In genomic region chr9:93946338-93946712, GRCh38 we compare ENCODE assay signal across 13 cellular contexts. TPM values are rescaled to one million over a fixed set of nuclear protein-coding genes. Genes with fewer than 3 reads are reported as not detected.
A peak's percentile ranks its signal among the peaks of the same experiment; 100 is the strongest.
DNase-seq lines count a peak whose midpoint lies in the region; ATAC-seq and TF ChIP-seq lines count a peak whose summit lies in the region.
"Had no signal": no experiment of that assay in that cellular context is flagged by ENCODE, and none has a peak within 500 bp of the region (broad histone marks: within the 10 kb centered on the region; RNA-seq: fewer than 3 reads in every experiment).

No MANE protein-coding gene starts in this region.

- H3K14ac ChIP-seq in neuronal stem cell (ENCODE audit: low read length), result no peak overlapping the region

- H3K36me3 Mint-ChIP-seq in CD14-positive monocyte, result peaks cover 20 to 22% of the 10 kb centered on the region in 2 donors

- H3K4me1 Mint-ChIP-seq in CD14-positive monocyte, result peaks cover 63% of the 10 kb centered on the region

- no peak overlapping the region for H4K8ac ChIP-seq in neuronal stem cell (ENCODE audit: low read depth, low read length)

- no peak overlapping the region for H2BK120ac ChIP-seq in neuronal stem cell (ENCODE audit: low read depth, low read length)

- peaks cover 12 to 66% (median 47%) of the 10 kb centered on the region in 7 donors for H3K9me3 Mint-ChIP-seq in CD14-positive monocyte

- no peak overlapping the region for H3K27ac ChIP-seq in HEK293 (ENCODE audit: extremely low read depth, low read depth, low read length)
- H3K27ac ChIP-seq in colonic mucosa, result no peak overlapping the region
- H3K27ac ChIP-seq in neuronal stem cell (replicated peaks; ENCODE audit: low read length), result no peak overlapping the region
- H3K27ac ChIP-seq: left lung had no signal

- peak overlapping the region; percentile 46 for H3K23ac ChIP-seq in neuronal stem cell (ENCODE audit: low read depth, low read length, poor library complexity)

- no peak overlapping the region for H3K4ac ChIP-seq in neuronal stem cell (ENCODE audit: low read length)

- DNase-seq in CD14-positive monocyte (ENCODE audit: low spot score) (no peak), colonic mucosa (no peak), neuronal stem cell (ENCODE audit: low spot score) (no peak), NCI-H2171 (lab: John Stamatoyannopoulos, UW) (no peak)
- DNase-seq: left lung; MM.1S; NCI-H2227 treated with DMSO at 0.1 percent for 48 hours; stimulated activated CD4-positive, alpha-beta T cell treated with anti-CD3 and anti-CD28 coated beads, Interleukin-1b, Interleukin-23, amount 100 ng/mL, for 48 hours had no signal

- H3K9me3 ChIP-seq in HEK293 (ENCODE audit: control insufficient read depth, insufficient read depth, low read depth, low read length) (no peaks in the 10 kb centered on the region), colonic mucosa (no peaks in the 10 kb centered on the region), neuronal stem cell (replicated peaks in 1 of 2; ENCODE audit: control insufficient read depth in 2 of 2, insufficient read depth in 1 of 2, low read depth in 1 of 2, low read length in 2 of 2) (peaks cover 13 to 17% of the 10 kb centered on the region in 2 donors)
- H3K9me3 ChIP-seq: left lung had no signal

- POLR2A ChIA-PET in HEK293 (lab: Yijun Ruan, JAX), result interaction anchor here (0.6 kb wide), 1 partner anchor 783 kb away, joined by 4 read pairs; no protein-coding TSS in a partner anchor

- H3K4me2 ChIP-seq in neuronal stem cell (ENCODE audit: insufficient read depth, low read length, poor library complexity, severe bottlenecking), result peak overlapping the region; percentile 54

- no peak overlapping the region for H2BK12ac ChIP-seq in neuronal stem cell (ENCODE audit: low read length)

- H2BK5ac ChIP-seq in neuronal stem cell (ENCODE audit: low read length), result no peak overlapping the region

- H3K36me3 ChIP-seq in HEK293 (ENCODE audit: control insufficient read depth in 2 of 2, insufficient read depth in 1 of 2, low read length in 2 of 2) (no peaks in the 10 kb centered on the region), colonic mucosa (no peaks in the 10 kb centered on the region), neuronal stem cell (replicated peaks in 1 of 2; ENCODE audit: control insufficient read depth in 2 of 2, insufficient read depth in 2 of 2, low read length in 2 of 2) (no peaks in the 10 kb centered on the region)
- H3K36me3 ChIP-seq: left lung had no signal

- H3K9ac ChIP-seq in colonic mucosa (ENCODE audit: low read depth in 2 of 2, low read length in 2 of 2) (no peak overlapping the region), neuronal stem cell (ENCODE audit: low read depth, low read length, poor library complexity) (no peak overlapping the region)

- H3K79me1 ChIP-seq in neuronal stem cell (ENCODE audit: low read depth, low read length), result no peaks in the 10 kb centered on the region

- H3K4me3 Mint-ChIP-seq in CD14-positive monocyte, result peak overlapping the region; percentile 95 to 99

- H3K18ac ChIP-seq in neuronal stem cell (ENCODE audit: low read length), result peak overlapping the region; percentile 84

- H2BK15ac ChIP-seq in neuronal stem cell (ENCODE audit: low read length), result no peak overlapping the region

- H3K4me3 ChIP-seq in HEK293 (ENCODE audit: low read depth, low read length), result no peak overlapping the region
- peak overlapping the region; percentile 31 for H3K4me3 ChIP-seq in colonic mucosa
- no peak overlapping the region for H3K4me3 ChIP-seq in neuronal stem cell (ENCODE audit: low read length in 2 of 2)

- H3K27me3 ChIP-seq in colonic mucosa (peaks cover 70% of the 10 kb centered on the region), neuronal stem cell (ENCODE audit: control insufficient read depth in 3 of 3, insufficient read depth in 3 of 3, low read depth in 1 of 3, low read length in 3 of 3) (peaks cover 62 to 100% (median 94%) of the 10 kb centered on the region in 3 experiments)

- peak overlapping the region; percentile 40 for H2AK5ac ChIP-seq in neuronal stem cell (ENCODE audit: low read depth, low read length)

- CTCF ChIA-PET in HEK293 (lab: Yijun Ruan, JAX), result interaction anchor here (1.1 kb wide), 1 partner anchor 16 kb away, joined by 5 read pairs; no protein-coding TSS in a partner anchor

- no CpG with 5 or more reads among the region's 5 CpGs for WGBS in neuronal stem cell (ENCODE audit: extremely low coverage in 2 of 2, insufficient read length in 2 of 2, insufficient replicate concordance in 1 of 2), 2 donors

- no peak overlapping the region for H4K91ac ChIP-seq in neuronal stem cell (ENCODE audit: low read depth, low read length, poor library complexity)

- H3K27ac Mint-ChIP-seq in CD14-positive monocyte, result peak overlapping the region in 2 of 7 donors; percentile 58 to 60

- no peak overlapping the region for H2AFZ ChIP-seq in neuronal stem cell (ENCODE audit: low read length)

- ATAC-seq in GM18870 (IDR thresholded peaks at IDR 0.05; ENCODE audit: unreplicated experiment) (no peak), HG03280 (IDR thresholded peaks at IDR 0.05; ENCODE audit: unreplicated experiment) (no peak), GM18519 (IDR thresholded peaks at IDR 0.05; ENCODE audit: low FRiP score, unreplicated experiment) (no peak)

- H3K4me1 ChIP-seq in HEK293 (ENCODE audit: control insufficient read depth, insufficient read depth, low read length) (no peaks in the 10 kb centered on the region), colonic mucosa (no peaks in the 10 kb centered on the region), neuronal stem cell (ENCODE audit: control insufficient read depth in 2 of 2, insufficient read depth in 1 of 2, low read depth in 1 of 2, low read length in 2 of 2) (peaks cover 0 to 17% of the 10 kb centered on the region in 2 donors)

- TF ChIP-seq CTCF in CD14-positive monocyte (IDR thresholded peaks at IDR 0.05) (no peak), HEK293 (tag by site-specific recombination; IDR thresholded peaks at IDR 0.05) (no peak), colonic mucosa (IDR thresholded peaks at IDR 0.05) (no peak)

- intact Hi-C loops in CD14-positive monocyte (cut with micrococcal nuclease), result no loop called here
- intact Hi-C loops in colonic mucosa (cut with DNase I), result no loop called here

- H3K27me3 Mint-ChIP-seq in CD14-positive monocyte (ENCODE audit: low read depth in 3 of 3), result peaks cover 92 to 98% (median 92%) of the 10 kb centered on the region in 3 donors

TF ChIP-seq in HEK293, 187 proteins besides CTCF, POLR2A, EP300 and RAD21:
- TF ChIP-seq ZNF560 (tag by site-specific recombination; IDR thresholded peaks at IDR 0.05; ENCODE audit: borderline replicate concordance) (no peak), ZFHX2 (tag by site-specific recombination; conservative IDR thresholded peaks at IDR 0.05) (0 out of 2 replicates have a peak, but pooled peaks have one; percentile 1)

RNA-seq across cellular contexts. Expression of gene BARX1, which starts 8.8 kb away (rescaled TPM):
- not detected for polyA plus RNA-seq in CD14-positive monocyte
- total RNA-seq in colonic mucosa, result not detected
- 2.4 TPM for polyA plus RNA-seq in neuronal stem cell (2013, experiment 1 of 2)
- polyA plus RNA-seq in neuronal stem cell (2013, experiment 2 of 2), result 2.4 TPM
- total RNA-seq: left lung, OCI-LY7 had no signal
